ENCODE assay signal across 20 cellular contexts in the genomic region with DNA sequence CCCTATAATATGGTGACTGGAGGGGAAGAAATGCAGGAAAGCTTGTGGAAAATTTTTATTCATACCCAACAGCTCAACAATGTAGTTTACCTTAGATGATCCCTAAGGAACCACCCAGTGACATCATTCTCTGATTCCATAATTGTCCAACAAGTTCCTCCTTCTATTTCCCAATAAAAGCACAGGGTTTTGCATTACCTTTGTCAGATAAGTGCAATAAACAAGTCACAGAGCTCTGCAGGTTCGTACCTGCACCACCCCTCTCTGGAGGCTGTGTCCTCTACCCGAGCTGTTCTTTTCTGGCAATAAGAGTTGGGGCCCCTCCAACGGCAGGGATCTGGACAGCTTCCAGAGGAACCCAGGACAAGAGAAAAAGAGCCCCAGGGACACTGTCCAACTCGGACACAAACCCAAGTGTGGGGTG. TPM values are rescaled to one million over a fixed set of nuclear protein-coding genes. Genes with fewer than 3 reads are reported as not detected.
DNase-seq lines count a peak whose midpoint lies in the region; ATAC-seq, FAIRE-seq and TF ChIP-seq lines count a peak whose summit lies in the region.
"Had no signal": no experiment of that assay in that cellular context is flagged by ENCODE, and none has a peak within 500 bp of the region (broad histone marks: within the 10 kb centered on the region; RNA-seq: fewer than 3 reads in every experiment).

No MANE protein-coding gene starts in this region.

- no peak overlapping the region for H3K4me3 Mint-ChIP-seq in astrocyte (ENCODE audit: unreplicated experiment)
- H3K4me3 Mint-ChIP-seq: activated naive CD8-positive, alpha-beta T cell treated with anti-CD3 and anti-CD28 coated beads for 36 hours; nephron had no signal

- H3K36me3 Mint-ChIP-seq in astrocyte (ENCODE audit: low read depth, unreplicated experiment): peaks cover 7% of the 10 kb centered on the region

- H3K4me1 ChIP-seq in astrocyte (ENCODE audit: insufficient read depth, low read length) (peaks cover 7% of the 10 kb centered on the region), foreskin keratinocyte (peaks cover 5% of the 10 kb centered on the region)
- H3K4me1 ChIP-seq: BE2C had no signal

- H3K9me3 Mint-ChIP-seq in astrocyte (ENCODE audit: unreplicated experiment): peaks cover 4% of the 10 kb centered on the region
- H3K9me3 Mint-ChIP-seq: nephron had no signal

- H3K27me3 ChIP-seq in astrocyte (ENCODE audit: insufficient read depth, low read length) (no peaks in the 10 kb centered on the region), foreskin keratinocyte (no peaks in the 10 kb centered on the region)
- H3K27me3 ChIP-seq: BE2C had no signal

- peaks cover 5% of the 10 kb centered on the region for H3K4me1 Mint-ChIP-seq in astrocyte (ENCODE audit: low read depth, unreplicated experiment)
- H3K4me1 Mint-ChIP-seq: nephron had no signal

- H3K27ac Mint-ChIP-seq in astrocyte (ENCODE audit: unreplicated experiment): no peak overlapping the region
- H3K27ac Mint-ChIP-seq: activated naive CD8-positive, alpha-beta T cell treated with anti-CD3 and anti-CD28 coated beads for 36 hours; nephron had no signal

- H2AFZ ChIP-seq in astrocyte (ENCODE audit: low read depth, low read length): no peak overlapping the region

- TF ChIP-seq CTCF in astrocyte (IDR thresholded peaks at IDR 0.05; ENCODE audit: insufficient read depth, low read depth, low read length) (no peak), foreskin keratinocyte (conservative IDR thresholded peaks at IDR 0.05) (no peak)

- H3K79me2 ChIP-seq in astrocyte (ENCODE audit: insufficient read depth, low read length): no peaks in the 10 kb centered on the region

- no peaks in the 10 kb centered on the region for H3K36me3 ChIP-seq in astrocyte (ENCODE audit: insufficient read depth, low read length)
- H3K36me3 ChIP-seq: BE2C, lower lobe of right lung had no signal

- no peaks in the 10 kb centered on the region for H3K27me3 Mint-ChIP-seq in astrocyte (ENCODE audit: low read depth, unreplicated experiment)
- H3K27me3 Mint-ChIP-seq: activated naive CD8-positive, alpha-beta T cell treated with anti-CD3 and anti-CD28 coated beads for 36 hours had no signal

- no peaks in the 10 kb centered on the region for H4K20me1 ChIP-seq in astrocyte (ENCODE audit: insufficient read depth, low read length)

- no peak overlapping the region for H3K27ac ChIP-seq in astrocyte (ENCODE audit: low read depth, low read length)
- no peak overlapping the region for H3K27ac ChIP-seq in foreskin keratinocyte
- H3K27ac ChIP-seq: lower lobe of right lung, SK-N-MC had no signal

- H3K9ac ChIP-seq in astrocyte (ENCODE audit: low read length): no peak overlapping the region

- no peak overlapping the region for H3K4me3 ChIP-seq in astrocyte (ENCODE audit: insufficient read depth, low read depth, low read length)
- H3K4me3 ChIP-seq: lower lobe of right lung, SK-N-MC had no signal

- no peaks in the 10 kb centered on the region for H3K9me3 ChIP-seq in astrocyte (ENCODE audit: insufficient read depth, low read depth, low read length)
- H3K9me3 ChIP-seq: BE2C, lower lobe of right lung had no signal

- no peak overlapping the region for H3K4me2 ChIP-seq in astrocyte (ENCODE audit: low read length)

- FAIRE-seq in astrocyte (lab: Jason Lieb, UNC): no peak
- FAIRE-seq: endothelial cell of umbilical vein, H54, TTC549 had no signal

- ATAC-seq in foreskin keratinocyte (peak; percentile 37), GM18873 (IDR thresholded peaks at IDR 0.05; ENCODE audit: low FRiP score, unreplicated experiment) (no peak)

- DNase-seq in HCEC 1CT (peak; percentile 54), astrocyte (ENCODE audit: low read depth) (peak; percentile 19), foreskin keratinocyte (peak in 1 of 2 donors; percentile 73), renal cortical epithelial cell (ENCODE audit: low read depth) (peak; percentile 29), NCI-H128 (lab: John Stamatoyannopoulos, UW; ENCODE audit: unreplicated experiment) (no peak), KG1 (lab: John Stamatoyannopoulos, UW) (no peak), UCSD-AML1 (lab: John Stamatoyannopoulos, UW; ENCODE audit: unreplicated experiment) (no peak)
- DNase-seq: activated CD4-positive, alpha-beta T cell treated with anti-CD3 and anti-CD28 coated beads, Interleukin-2, amount 50 U/mL, for 48 hours; activated naive CD8-positive, alpha-beta T cell treated with anti-CD3 and anti-CD28 coated beads for 36 hours; activated T-cell treated with anti-CD3 and anti-CD28 coated beads, Interleukin-2, amount 50 U/mL, for 48 hours; BE2C; lower lobe of right lung; NCI-H1105 treated with DMSO at 0.1 percent for 48 hours; stimulated activated CD4-positive, alpha-beta T cell treated with anti-CD3 and anti-CD28 coated beads, Interleukin-4, amount 100 ng/mL, for 4 hours had no signal

RNA-seq across cellular contexts. Expression of a gene that starts 38.9 kb away (rescaled TPM):
- total RNA-seq in astrocyte: 164 and 197 TPM in 2 replicates
- total RNA-seq in foreskin keratinocyte: 19.2 and 22.0 TPM in 2 replicates
- polyA plus RNA-seq in foreskin keratinocyte: 13.6 and 13.8 TPM in 2 replicates
- total RNA-seq in renal cortical epithelial cell: 82.0 and 113 TPM in 2 replicates

Comparison
In these comparisons a context has a peak if more than half of its experiments do, and no peak if none do; other contexts are left out.
1. DNase-seq: peak in HCEC 1CT (single experiment), astrocyte (single experiment) and renal cortical epithelial cell (single experiment); none in NCI-H128 (single experiment), KG1 (single experiment) and UCSD-AML1 (single experiment).